ENCODE assay signal across 10 cellular contexts in the genomic region with DNA sequence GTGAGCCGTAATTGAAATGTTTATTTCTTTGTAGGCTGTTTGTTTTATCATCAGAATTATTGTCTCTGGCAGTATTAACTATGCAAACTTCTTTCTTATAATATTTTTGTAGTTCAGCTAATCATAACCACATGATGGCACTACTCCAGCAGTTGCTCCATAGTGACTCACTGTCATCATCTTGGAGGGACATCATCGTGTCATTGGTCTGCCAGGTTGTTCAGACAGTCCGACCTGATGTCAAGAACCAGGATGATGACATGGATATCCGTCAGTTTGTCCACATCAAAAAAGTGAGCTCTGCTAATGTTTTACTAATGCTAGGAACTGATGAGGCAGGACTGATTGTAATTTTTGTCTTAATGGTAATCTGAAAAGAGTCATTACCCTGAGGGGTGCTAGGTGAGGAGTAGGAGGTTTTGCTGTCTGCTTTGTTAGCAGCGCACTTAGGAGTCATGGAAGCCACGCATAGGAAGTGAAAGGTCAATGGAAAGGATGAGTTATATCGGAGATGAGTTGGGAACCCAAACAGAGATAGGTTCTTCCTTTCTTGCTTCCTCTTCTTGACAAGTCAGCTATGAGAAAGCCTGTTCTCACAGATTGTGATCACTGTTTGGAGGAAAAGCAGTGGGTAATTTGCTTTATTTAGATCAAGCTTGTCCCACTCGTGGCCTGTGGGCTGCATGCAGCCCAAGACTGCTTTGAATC. TPM values are rescaled to one million over a fixed set of nuclear protein-coding genes. Genes with fewer than 3 reads are reported as not detected.
DNase-seq lines count a peak whose midpoint lies in the region; ATAC-seq and TF ChIP-seq lines count a peak whose summit lies in the region.
"Had no signal": no experiment of that assay in that cellular context is flagged by ENCODE, and none has a peak within 500 bp of the region (broad histone marks: within the 10 kb centered on the region; RNA-seq: fewer than 3 reads in every experiment).

No MANE protein-coding gene starts in this region.

- no peak for TF ChIP-seq CTCF in uterus (IDR thresholded peaks at IDR 0.05)

- H3K36me3 Mint-ChIP-seq in T-cell, result peaks cover 44% of the 10 kb centered on the region
- peaks cover 60% of the 10 kb centered on the region for H3K36me3 Mint-ChIP-seq in effector memory CD8-positive, alpha-beta T cell (ENCODE audit: insufficient read depth)

- intact Hi-C loops in left cardiac atrium (cut with DNase I) (no loop called here), Right ventricle myocardium superior (cut with DNase I) (no loop called here), uterus (cut with DNase I; ENCODE audit: low total_unique reads) (no loop called here)

- peak overlapping the region in 1 of 2 donors; percentile 1 for H3K27ac Mint-ChIP-seq in T-cell
- H3K27ac Mint-ChIP-seq in effector memory CD8-positive, alpha-beta T cell, result no peak overlapping the region

- ATAC-seq in left cardiac atrium (peak in 1 of 2 donors; percentile 65), Right ventricle myocardium superior (ENCODE audit: poor library complexity) (no peak), HG03025 (IDR thresholded peaks at IDR 0.05; ENCODE audit: low FRiP score, unreplicated experiment) (peak; percentile 64), T-cell (replicated peaks in 1 of 4) (no peak)
- no peak for ATAC-seq in effector memory CD8-positive, alpha-beta T cell (replicated peaks)

- peaks cover 0 to 28% (median 4%) of the 10 kb centered on the region in 3 donors for H3K4me1 Mint-ChIP-seq in T-cell
- peaks cover 2 to 8% of the 10 kb centered on the region in 2 donors for H3K4me1 Mint-ChIP-seq in effector memory CD8-positive, alpha-beta T cell (ENCODE audit: low read depth in 2 of 2)

- H3K27me3 ChIP-seq in adipocyte (replicated peaks; ENCODE audit: control insufficient read depth, insufficient read depth, low read length) (no peaks in the 10 kb centered on the region), uterus (no peaks in the 10 kb centered on the region)

- H3K27me3 Mint-ChIP-seq in T-cell, result no peaks in the 10 kb centered on the region
- no peaks in the 10 kb centered on the region for H3K27me3 Mint-ChIP-seq in effector memory CD8-positive, alpha-beta T cell

- no peak for TF ChIP-seq POLR2A in uterus (IDR thresholded peaks at IDR 0.05)

- no peaks in the 10 kb centered on the region for H3K9me3 ChIP-seq in adipocyte (ENCODE audit: control insufficient read depth, low read length)
- H3K9me3 ChIP-seq in uterus, result no peaks in the 10 kb centered on the region

- peak; percentile 26 for DNase-seq in left cardiac atrium
- no peak for DNase-seq in Right ventricle myocardium superior
- peak; percentile 57 for DNase-seq in adipocyte (ENCODE audit: low read depth)
- DNase-seq in uterus, result peak; percentile 48 to 58
- DNase-seq in nucleus accumbens (lab: John Stamatoyannopoulos, UW), result no peak
- DNase-seq in T-cell, result no peak
- DNase-seq in effector memory CD8-positive, alpha-beta T cell, result no peak

- H3K27ac ChIP-seq in uterus, result peak overlapping the region; percentile 34 to 46
- H3K27ac ChIP-seq: C4-2B, coronary artery had no signal

- H3K9ac ChIP-seq in adipocyte (ENCODE audit: low read length), result no peak overlapping the region

- H3K4me1 ChIP-seq in adipocyte (ENCODE audit: control insufficient read depth, insufficient read depth, low read length) (peaks cover 30% of the 10 kb centered on the region), uterus (peaks cover 0 to 8% of the 10 kb centered on the region in 2 donors)

- no peaks in the 10 kb centered on the region for H3K9me3 Mint-ChIP-seq in T-cell
- no peaks in the 10 kb centered on the region for H3K9me3 Mint-ChIP-seq in effector memory CD8-positive, alpha-beta T cell

- CTCF ChIA-PET in T-cell (lab: Charles Lee), result interaction anchor here in 1 of 2 donors (0.6 kb wide), 1 partner anchor 12 kb away, joined by 3 read pairs; no protein-coding TSS in a partner anchor

- H3K36me3 ChIP-seq in adipocyte (ENCODE audit: control insufficient read depth, insufficient read depth, low read length, severe bottlenecking) (peaks cover 27% of the 10 kb centered on the region), uterus (no peaks in the 10 kb centered on the region)

- no peak overlapping the region for H3K4me3 Mint-ChIP-seq in T-cell
- no peak overlapping the region for H3K4me3 Mint-ChIP-seq in effector memory CD8-positive, alpha-beta T cell

- no peak overlapping the region for H3K4me3 ChIP-seq in adipocyte (ENCODE audit: low read length)
- no peak overlapping the region for H3K4me3 ChIP-seq in uterus
- H3K4me3 ChIP-seq: coronary artery had no signal

- POLR2A ChIA-PET in T-cell (lab: Charles Lee), result no interaction called here

RNA-seq across cellular contexts. Expression of gene PIKFYVE, which starts 49.2 kb away (rescaled TPM):
- total RNA-seq in left cardiac atrium (10 to 100 TPM; 17.2 to 18.6 TPM), Right ventricle myocardium superior (13.2 TPM), uterus (10 to 100 TPM; 11.5 to 58.8 (median 28.5) TPM), T-cell (10 to 100 TPM; 35.3 to 42.6 (median 38.6) TPM)

Comparison
In these comparisons a context has a peak if more than half of its experiments do, and no peak if none do; other contexts are left out.
1. DNase-seq: peak in left cardiac atrium (single experiment), adipocyte (single experiment) and uterus (2 of 2); none in Right ventricle myocardium superior (single experiment), nucleus accumbens (0 of 56), T-cell (0 of 34) and effector memory CD8-positive, alpha-beta T cell (0 of 3).